12 cellular contexts compared by ENCODE assay signal in the genomic region with DNA sequence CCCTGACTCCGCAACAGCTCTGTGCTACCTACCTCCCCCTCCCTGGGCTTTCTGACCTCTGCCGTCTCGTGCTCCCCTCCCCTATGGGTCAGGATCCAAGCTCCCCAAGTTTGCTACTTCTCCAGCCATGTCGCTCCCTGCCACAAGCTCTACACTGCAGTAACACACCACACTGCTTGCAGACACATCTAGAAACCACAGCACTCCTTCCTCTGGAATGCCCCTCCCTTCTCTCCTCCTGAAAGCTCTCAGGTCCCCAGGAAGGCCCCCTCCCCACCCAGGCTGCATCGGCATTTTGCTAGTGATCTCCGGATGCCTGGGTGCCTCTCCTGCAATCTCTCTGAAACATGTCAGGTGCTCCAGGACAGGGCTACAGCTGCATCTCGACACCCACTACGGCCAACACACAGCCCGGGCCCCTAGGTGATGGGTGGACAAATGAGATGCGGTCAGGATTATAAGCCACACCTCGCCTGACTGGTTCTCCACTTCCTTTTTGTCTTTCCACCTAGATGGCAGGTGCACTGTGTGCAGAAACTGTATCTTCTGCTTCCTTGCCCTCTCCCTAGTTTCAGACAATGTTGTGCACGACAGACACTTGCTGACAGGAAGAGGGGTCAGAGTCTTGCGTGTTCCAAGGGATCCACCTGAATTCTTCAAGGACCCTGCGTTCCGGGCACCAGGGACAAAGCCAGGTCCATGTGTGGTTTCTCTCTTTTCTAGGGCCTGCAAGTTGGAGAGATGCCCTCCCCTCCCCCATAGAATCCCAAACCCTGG. TPM values are rescaled to one million over a fixed set of nuclear protein-coding genes. Genes with fewer than 3 reads are reported as not detected.
DNase-seq lines count a peak whose midpoint lies in the region; ATAC-seq and TF ChIP-seq lines count a peak whose summit lies in the region.
"Had no signal": no experiment of that assay in that cellular context is flagged by ENCODE, and none has a peak within 500 bp of the region (broad histone marks: within the 10 kb centered on the region; RNA-seq: fewer than 3 reads in every experiment).

No MANE protein-coding gene starts in this region.

- H3K36me3 Mint-ChIP-seq in activated T-cell treated with anti-CD3 and anti-CD28 coated beads, Interleukin-2, amount 50 U/mL, for 24 hours (ENCODE audit: low read depth), result peaks cover 57% of the 10 kb centered on the region
- H3K36me3 Mint-ChIP-seq in stimulated activated effector memory CD8-positive, alpha-beta T cell treated with anti-CD3 and anti-CD28 coated beads, Interleukin-12 subunit alpha, Interleukin-12 subunit beta, amount 100 ng/mL, for 72 hours, result peaks cover 15% of the 10 kb centered on the region

- no peak overlapping the region for H3K4me3 Mint-ChIP-seq in activated T-cell treated with anti-CD3 and anti-CD28 coated beads, Interleukin-2, amount 50 U/mL, for 24 hours
- H3K4me3 Mint-ChIP-seq in stimulated activated effector memory CD8-positive, alpha-beta T cell treated with anti-CD3 and anti-CD28 coated beads, Interleukin-12 subunit alpha, Interleukin-12 subunit beta, amount 100 ng/mL, for 72 hours, result no peak overlapping the region
- H3K4me3 Mint-ChIP-seq: effector memory CD8-positive, alpha-beta T cell had no signal

- no peak overlapping the region for H3K4me3 ChIP-seq in H7 (ENCODE audit: insufficient read depth, low read depth, low read length)
- H3K4me3 ChIP-seq in uterus, result no peak overlapping the region
- H3K4me3 ChIP-seq: A549 had no signal

- no peak for TF ChIP-seq CTCF in uterus (IDR thresholded peaks at IDR 0.05)

- DNase-seq in activated T-cell treated with anti-CD3 and anti-CD28 coated beads, Interleukin-2, amount 50 U/mL, for 24 hours, result no peak
- DNase-seq in activated T-cell treated with anti-CD3 and anti-CD28 coated beads, Interleukin-2, amount 50 U/mL, for 1 hour, result no peak
- DNase-seq in H7 (peak; percentile 56), uterus (no peak), occipital lobe (lab: John Stamatoyannopoulos, UW) (no peak), SHP77 (lab: John Stamatoyannopoulos, UW) (no peak)
- DNase-seq in stimulated activated effector memory CD8-positive, alpha-beta T cell treated with anti-CD3 and anti-CD28 coated beads, Interleukin-12 subunit alpha, Interleukin-12 subunit beta, amount 100 ng/mL, for 72 hours (ENCODE audit: low spot score in 2 of 2), result no peak
- DNase-seq: activated gamma-delta T cell; effector memory CD8-positive, alpha-beta T cell; NCI-H1105 had no signal

- no peaks in the 10 kb centered on the region for H3K9me3 Mint-ChIP-seq in activated T-cell treated with anti-CD3 and anti-CD28 coated beads, Interleukin-2, amount 50 U/mL, for 24 hours
- H3K9me3 Mint-ChIP-seq in stimulated activated effector memory CD8-positive, alpha-beta T cell treated with anti-CD3 and anti-CD28 coated beads, Interleukin-12 subunit alpha, Interleukin-12 subunit beta, amount 100 ng/mL, for 72 hours, result no peaks in the 10 kb centered on the region
- H3K9me3 Mint-ChIP-seq: effector memory CD8-positive, alpha-beta T cell had no signal

- no peaks in the 10 kb centered on the region for H3K9me3 ChIP-seq in uterus
- H3K9me3 ChIP-seq: A549 had no signal

- no peaks in the 10 kb centered on the region for H3K4me1 ChIP-seq in uterus
- H3K4me1 ChIP-seq: A549 had no signal

- H3K27me3 ChIP-seq in H7 (ENCODE audit: control insufficient read depth, insufficient read depth, low read length), result no peaks in the 10 kb centered on the region
- H3K27me3 ChIP-seq in uterus, result no peaks in the 10 kb centered on the region

- H3K27ac Mint-ChIP-seq in activated T-cell treated with anti-CD3 and anti-CD28 coated beads, Interleukin-2, amount 50 U/mL, for 24 hours, result peak overlapping the region; percentile 14
- H3K27ac Mint-ChIP-seq in stimulated activated effector memory CD8-positive, alpha-beta T cell treated with anti-CD3 and anti-CD28 coated beads, Interleukin-12 subunit alpha, Interleukin-12 subunit beta, amount 100 ng/mL, for 72 hours, result peak overlapping the region; percentile 83
- H3K27ac Mint-ChIP-seq: effector memory CD8-positive, alpha-beta T cell had no signal

- no peak overlapping the region for H3K27ac ChIP-seq in uterus
- H3K27ac ChIP-seq: A549 had no signal

- H3K4me1 Mint-ChIP-seq in activated T-cell treated with anti-CD3 and anti-CD28 coated beads, Interleukin-2, amount 50 U/mL, for 24 hours (ENCODE audit: low read depth), result no peaks in the 10 kb centered on the region
- peaks cover 9% of the 10 kb centered on the region for H3K4me1 Mint-ChIP-seq in stimulated activated effector memory CD8-positive, alpha-beta T cell treated with anti-CD3 and anti-CD28 coated beads, Interleukin-12 subunit alpha, Interleukin-12 subunit beta, amount 100 ng/mL, for 72 hours

- ATAC-seq in HG03469 (IDR thresholded peaks at IDR 0.05; ENCODE audit: unreplicated experiment), result peak; percentile 84
- ATAC-seq in stimulated activated effector memory CD8-positive, alpha-beta T cell treated with anti-CD3 and anti-CD28 coated beads, Interleukin-12 subunit alpha, Interleukin-12 subunit beta, amount 100 ng/mL, for 72 hours, result no peak
- ATAC-seq: A549; effector memory CD8-positive, alpha-beta T cell had no signal

- TF ChIP-seq POLR2A in uterus (IDR thresholded peaks at IDR 0.05), result no peak

- peaks cover 12% of the 10 kb centered on the region for H3K36me3 ChIP-seq in H7 (replicated peaks; ENCODE audit: control insufficient read depth, insufficient read depth, low read length)
- no peaks in the 10 kb centered on the region for H3K36me3 ChIP-seq in uterus

- intact Hi-C loops in uterus (cut with DNase I; ENCODE audit: low total_unique reads), result no loop called here

- H3K27me3 Mint-ChIP-seq in activated T-cell treated with anti-CD3 and anti-CD28 coated beads, Interleukin-2, amount 50 U/mL, for 24 hours, result no peaks in the 10 kb centered on the region
- H3K27me3 Mint-ChIP-seq: effector memory CD8-positive, alpha-beta T cell had no signal

RNA-seq across cellular contexts. Expression of a gene that starts 22.9 kb away (rescaled TPM):
- total RNA-seq in H7 (2014; rRNA removed; shearing (Covaris generic)), result 41.5 and 43.6 TPM in 2 replicates
- total RNA-seq in uterus (10 to 100 TPM in 2 of 4 donors, 1 to 10 TPM in 2; 7.6 to 37.4 (median 16.4) TPM), occipital lobe (37.1 TPM)

RNA-seq across cellular contexts. Expression of a gene that starts 23.1 kb away (rescaled TPM):
- 50.8 and 53.2 TPM in 2 replicates for total RNA-seq in H7 (2014; rRNA removed; shearing (Covaris generic))
- 10 to 100 TPM; 14.7 to 31.8 (median 17.8) TPM for total RNA-seq in uterus
- total RNA-seq in occipital lobe, result 25.4 TPM
